ENCODE assay signal across 12 cellular contexts in genomic region chr20:48763183-48764030, GRCh38.
A peak's percentile ranks its signal among the peaks of the same experiment; 100 is the strongest.
DNase-seq lines count a peak whose midpoint lies in the region; ATAC-seq, FAIRE-seq and TF ChIP-seq lines count a peak whose summit lies in the region.
"Had no signal": no experiment of that assay in that cellular context is flagged by ENCODE, and none has a peak within 500 bp of the region (broad histone marks: within the 10 kb centered on the region; RNA-seq: fewer than 3 reads in every experiment).

No MANE protein-coding gene starts in this region.

- H4K8ac ChIP-seq in H1 (ENCODE audit: extremely low read depth, insufficient read depth, low read length) = no peak overlapping the region

- no peaks in the 10 kb centered on the region for H3K79me2 ChIP-seq in H1 (ENCODE audit: control insufficient read depth in 1 of 2, insufficient read depth in 2 of 2, low read length in 2 of 2)

- no peak overlapping the region for H3K4me3 ChIP-seq in H1 (ENCODE audit: extremely low read depth in 1 of 4, insufficient read depth in 2 of 4, low read depth in 3 of 4, low read length in 4 of 4)
- H3K4me3 ChIP-seq in naive thymus-derived CD4-positive, alpha-beta T cell (ENCODE audit: low read length) = no peak overlapping the region

- H4K20me1 ChIP-seq in H1 (replicated peaks in 1 of 2; ENCODE audit: control insufficient read depth in 1 of 2, insufficient read depth in 2 of 2, low read length in 2 of 2) = no peaks in the 10 kb centered on the region

- H3K4me1 ChIP-seq in H1 (replicated peaks in 1 of 4; ENCODE audit: control insufficient read depth in 3 of 4, insufficient read depth in 4 of 4, low read length in 3 of 4) = peaks cover 0 to 10% (median 2%) of the 10 kb centered on the region in 4 experiments; a peak in 2 of 7 replicates
- H3K4me1 ChIP-seq in naive thymus-derived CD4-positive, alpha-beta T cell (ENCODE audit: control insufficient read depth in 2 of 2, insufficient read depth in 2 of 2, low read length in 2 of 2) = peaks cover 45 to 69% of the 10 kb centered on the region in 2 donors

- H3K27ac Mint-ChIP-seq in CD14-positive monocyte (peak overlapping the region; percentile 83 to 98 (median 94)), T-helper 17 cell (peak overlapping the region; percentile 99)
- peak overlapping the region in 6 of 9 donors; percentile 11 to 94 (median 58) for H3K27ac Mint-ChIP-seq in naive thymus-derived CD4-positive, alpha-beta T cell
- H3K27ac Mint-ChIP-seq: nephron had no signal

- H3K14ac ChIP-seq in H1 (ENCODE audit: insufficient read length) = no peak overlapping the region

- 84% methylated on average over 19 of the region's 19 CpGs; no CpG with 5 or more reads in 1 of the 2 experiments for WGBS in H1 (ENCODE audit: extremely low coverage in 1 of 2, insufficient coverage in 1 of 2, insufficient read length in 1 of 2, insufficient replicate concordance in 2 of 2, low coverage in 1 of 2, low lambda C conversion rate in 2 of 2, missing lambda C conversion rate in 1 of 2), 2 experiments

- H3K9ac ChIP-seq in H1 (replicated peaks in 1 of 4; ENCODE audit: extremely low read depth in 1 of 4, low read depth in 3 of 4, low read length in 3 of 4) = no peak overlapping the region
- H3K9ac ChIP-seq: KMS-11 had no signal

- TF ChIP-seq EP300 in H1 (IDR thresholded peaks at IDR 0.05; ENCODE audit: borderline replicate concordance in 1 of 2, low read depth in 2 of 2, low read length in 2 of 2) = no peak

- H3K36me3 ChIP-seq in H1 (ENCODE audit: control insufficient read depth in 2 of 4, insufficient read depth in 4 of 4, low read length in 3 of 4) = no peaks in the 10 kb centered on the region; a peak in 1 of 8 replicates
- no peaks in the 10 kb centered on the region for H3K36me3 ChIP-seq in naive thymus-derived CD4-positive, alpha-beta T cell (ENCODE audit: control insufficient read depth in 2 of 3, insufficient read depth in 3 of 3, low read length in 3 of 3)

- H2AFZ ChIP-seq in H1 (ENCODE audit: low read length) = no peak overlapping the region

- no peak overlapping the region for H2BK15ac ChIP-seq in H1 (ENCODE audit: low read length)

- H3K9me3 ChIP-seq in T-helper 17 cell (ENCODE audit: control insufficient read depth, low read length, poor library complexity, severe bottlenecking) = no peaks in the 10 kb centered on the region
- peaks cover 8% of the 10 kb centered on the region in 2 experiments for H3K9me3 ChIP-seq in H1 (ENCODE audit: insufficient read depth in 2 of 2, low read depth in 1 of 2, low read length in 1 of 2)
- H3K9me3 ChIP-seq in naive thymus-derived CD4-positive, alpha-beta T cell (ENCODE audit: control insufficient read depth in 2 of 3, low read length in 3 of 3) = no peaks in the 10 kb centered on the region

- peaks cover 0 to 5% (median 0%) of the 10 kb centered on the region in 7 donors for H3K9me3 Mint-ChIP-seq in CD14-positive monocyte
- H3K9me3 Mint-ChIP-seq in naive thymus-derived CD4-positive, alpha-beta T cell = peaks cover 0 to 12% (median 0%) of the 10 kb centered on the region in 11 donors

- H3K56ac ChIP-seq in H1 (replicated peaks; ENCODE audit: insufficient read length, low read depth, low read length) = no peak overlapping the region

- FAIRE-seq in H1 (lab: Jason Lieb, UNC) = no peak

- H4K5ac ChIP-seq in H1 (ENCODE audit: insufficient read length, low read depth, low read length) = no peak overlapping the region

- no peak overlapping the region for H4K91ac ChIP-seq in H1 (replicated peaks; ENCODE audit: insufficient read length, low read length)

- no peaks in the 10 kb centered on the region for H3K27me3 ChIP-seq in H1 (replicated peaks in 1 of 4; ENCODE audit: control insufficient read depth in 3 of 4, extremely low read depth in 1 of 4, insufficient read depth in 3 of 4, low read length in 3 of 4)
- no peaks in the 10 kb centered on the region for H3K27me3 ChIP-seq in naive thymus-derived CD4-positive, alpha-beta T cell (ENCODE audit: control insufficient read depth in 2 of 2, insufficient read depth in 2 of 2, low read length in 2 of 2)

- H3K18ac ChIP-seq in H1 (ENCODE audit: extremely low read depth, low read length) = no peak overlapping the region; the same call in 1 of the 2 replicates

- peak overlapping the region; percentile 61; the same call in 1 of the 2 replicates for H2BK12ac ChIP-seq in H1 (ENCODE audit: low read depth, low read length)

- no peak overlapping the region for H3K4ac ChIP-seq in H1 (replicated peaks; ENCODE audit: insufficient read length, low read depth, low read length)

- H3K4me2 ChIP-seq in H1 (ENCODE audit: insufficient read depth in 1 of 2, low read depth in 2 of 2, low read length in 2 of 2) = no peak overlapping the region
- H3K4me2 ChIP-seq: KMS-11 had no signal

- H3K23me2 ChIP-seq in H1 (ENCODE audit: low read depth, low read length) = no peaks in the 10 kb centered on the region

- no peak for TF ChIP-seq POLR2A in H1 (IDR thresholded peaks at IDR 0.05; ENCODE audit: control extremely low read depth in 1 of 2, low read depth in 2 of 2, low read length in 2 of 2)

- POLR2A ChIA-PET in H1 (lab: Charles Lee; ENCODE audit: partially characterized antibody) = interaction anchor here (1.3 to 2.4 kb wide), 2 partner anchors 11 to 13 kb away, joined by 5 to 10 read pairs; no protein-coding TSS in a partner anchor
- POLR2A ChIA-PET in naive thymus-derived CD4-positive, alpha-beta T cell (lab: Charles Lee) = interaction anchor here (0.5 to 1.1 kb wide), 3 partner anchors 14 to 1406 kb away, joined by 3 read pairs; no protein-coding TSS in a partner anchor

- H3K27me3 Mint-ChIP-seq in CD14-positive monocyte (ENCODE audit: low read depth in 3 of 3) = peaks cover 0 to 3% (median 0%) of the 10 kb centered on the region in 3 donors
- no peaks in the 10 kb centered on the region for H3K27me3 Mint-ChIP-seq in T-helper 17 cell
- H3K27me3 Mint-ChIP-seq in naive thymus-derived CD4-positive, alpha-beta T cell = no peaks in the 10 kb centered on the region

- no peak for ATAC-seq in T-helper 17 cell
- ATAC-seq in naive thymus-derived CD4-positive, alpha-beta T cell = no peak

- no peak for DNase-seq in CD14-positive monocyte (ENCODE audit: low spot score)
- DNase-seq in T-helper 17 cell = no peak
- no peak for DNase-seq in H1 (ENCODE audit: low read depth in 1 of 2, low spot score in 2 of 2)
- no peak for DNase-seq in naive thymus-derived CD4-positive, alpha-beta T cell
- DNase-seq in Ammon's horn (ENCODE audit: low spot score) = no peak
- no peak for DNase-seq in stimulated activated CD4-positive, alpha-beta T cell treated with anti-CD3 and anti-CD28 coated beads, Interleukin-15, amount 100 ng/mL, for 24 hours
- DNase-seq in mucosa of gallbladder (ENCODE audit: low spot score) = no peak
- DNase-seq in NCI-H1105 (lab: John Stamatoyannopoulos, UW) = no peak
- DNase-seq: hypothalamus, NCI-H2107 had no signal

- intact Hi-C loops in CD14-positive monocyte (cut with micrococcal nuclease) = no loop called here
- intact Hi-C loops in naive thymus-derived CD4-positive, alpha-beta T cell (cut with micrococcal nuclease) = loop anchor here in 1 of 2 donors (5.0 to 10.0 kb wide), 2 partner anchors 46 to 511 kb away; partner anchors contain the start of gene ZNFX1

- H3K27ac ChIP-seq in H1 (ENCODE audit: low read depth, low read length) = no peak overlapping the region
- H3K27ac ChIP-seq in naive thymus-derived CD4-positive, alpha-beta T cell (ENCODE audit: low read depth, low read length) = no peak overlapping the region
- H3K27ac ChIP-seq: KMS-11 had no signal

- no peak overlapping the region; the same call in 1 of the 2 replicates for H2AK5ac ChIP-seq in H1 (ENCODE audit: low read depth, low read length)

- peak overlapping the region; percentile 62; the same call in 1 of the 2 replicates for H2BK5ac ChIP-seq in H1 (ENCODE audit: low read depth, low read length)

- 0 out of 2 replicates have a peak overlapping the region, but pooled peaks have one; percentile 37 for H2BK20ac ChIP-seq in H1 (ENCODE audit: low read length)

- TF ChIP-seq CTCF in CD14-positive monocyte (IDR thresholded peaks at IDR 0.05) = no peak
- TF ChIP-seq CTCF in H1 (IDR thresholded peaks at IDR 0.05; ENCODE audit: control extremely low read depth in 1 of 3, insufficient read depth in 1 of 3, low read depth in 1 of 3, low read length in 3 of 3) = no peak

- peak overlapping the region in 1 of 2 donors; percentile 57 for H3K4me3 Mint-ChIP-seq in CD14-positive monocyte
- peak overlapping the region; percentile 31 for H3K4me3 Mint-ChIP-seq in T-helper 17 cell
- peak overlapping the region in 1 of 10 donors; percentile 37 for H3K4me3 Mint-ChIP-seq in naive thymus-derived CD4-positive, alpha-beta T cell
- H3K4me3 Mint-ChIP-seq: nephron had no signal

- H3K36me3 Mint-ChIP-seq in CD14-positive monocyte (peaks cover 18 to 37% of the 10 kb centered on the region in 2 donors), T-helper 17 cell (ENCODE audit: low read depth) (no peaks in the 10 kb centered on the region)
- H3K36me3 Mint-ChIP-seq in naive thymus-derived CD4-positive, alpha-beta T cell = peaks cover 0 to 58% (median 0%) of the 10 kb centered on the region in 5 donors

- CTCF ChIA-PET in H1 (lab: Charles Lee; ENCODE audit: partially characterized antibody) = no interaction called here
- CTCF ChIA-PET in naive thymus-derived CD4-positive, alpha-beta T cell (lab: Charles Lee) = no interaction called here

- H3K23ac ChIP-seq in H1 (ENCODE audit: insufficient read length) = no peak overlapping the region

- no peaks in the 10 kb centered on the region for H3K79me1 ChIP-seq in H1 (ENCODE audit: low read depth, low read length)

- no peak overlapping the region for H2BK120ac ChIP-seq in H1 (replicated peaks; ENCODE audit: low read depth, low read length)

- TF ChIP-seq RAD21 in H1 (IDR thresholded peaks at IDR 0.05 in 1 of 2, conservative IDR thresholded peaks at IDR 0.05 in 1 of 2; ENCODE audit: low read depth in 2 of 2, low read length in 2 of 2) = no peak

- H3K4me1 Mint-ChIP-seq in CD14-positive monocyte (peaks cover 100% of the 10 kb centered on the region), T-helper 17 cell (peaks cover 71% of the 10 kb centered on the region)
- H3K4me1 Mint-ChIP-seq in naive thymus-derived CD4-positive, alpha-beta T cell = peaks cover 41 to 88% (median 51%) of the 10 kb centered on the region in 7 donors

TF ChIP-seq in H1, 55 proteins besides CTCF, POLR2A, EP300 and RAD21 (continues in another document):
- peak; percentile 60; the same call in 1 of the 2 replicates for TF ChIP-seq MAX (IDR thresholded peaks at IDR 0.05)
- TF ChIP-seq SUZ12 (IDR thresholded peaks at IDR 0.05; ENCODE audit: low read length) = no peak
- TF ChIP-seq KDM1A (IDR thresholded peaks at IDR 0.05; ENCODE audit: borderline replicate concordance, low read length) = no peak
- TF ChIP-seq TEAD4 (IDR thresholded peaks at IDR 0.05; ENCODE audit: low read depth, low read length) = peak; percentile 33; the same call in 1 of the 2 replicates
